12 cellular contexts compared by ENCODE assay signal in genomic region chr12:47715877-47716548, GRCh38. TPM values are rescaled to one million over a fixed set of nuclear protein-coding genes. Genes with fewer than 3 reads are reported as not detected.
DNase-seq lines count a peak whose midpoint lies in the region; ATAC-seq and TF ChIP-seq lines count a peak whose summit lies in the region.
"Had no signal": no experiment of that assay in that cellular context is flagged by ENCODE, and none has a peak within 500 bp of the region (broad histone marks: within the 10 kb centered on the region; RNA-seq: fewer than 3 reads in every experiment).

No MANE protein-coding gene starts in this region.

- DNase-seq in activated T-cell treated with anti-CD3 and anti-CD28 coated beads, Interleukin-2, amount 50 U/mL, for 24 hours: peak; percentile 27
- DNase-seq in activated T-cell treated with anti-CD3 and anti-CD28 coated beads, Interleukin-2, amount 50 U/mL, for 72 hours: no peak
- DNase-seq in Right ventricle myocardium superior: peak; percentile 47
- no peak for DNase-seq in prostate gland (ENCODE audit: low spot score)
- DNase-seq in vagina (ENCODE audit: extremely low spot score in 2 of 2): peak in 1 of 2 donors; percentile 95
- no peak for DNase-seq in AG20443 (ENCODE audit: low spot score)
- no peak for DNase-seq in OCI-M1 (lab: John Stamatoyannopoulos, UW)

- peaks cover 4% of the 10 kb centered on the region for H3K36me3 Mint-ChIP-seq in activated T-cell treated with anti-CD3 and anti-CD28 coated beads, Interleukin-2, amount 50 U/mL, for 24 hours (ENCODE audit: low read depth)
- H3K36me3 Mint-ChIP-seq in activated T-cell treated with anti-CD3 and anti-CD28 coated beads, Interleukin-2, amount 50 U/mL, for 72 hours (ENCODE audit: insufficient read depth in 2 of 2): no peaks in the 10 kb centered on the region
- H3K36me3 Mint-ChIP-seq: mesothelial cell of epicardium had no signal

- H3K9me3 ChIP-seq in prostate gland (no peaks in the 10 kb centered on the region), vagina (no peaks in the 10 kb centered on the region)

- H3K27ac Mint-ChIP-seq in activated T-cell treated with anti-CD3 and anti-CD28 coated beads, Interleukin-2, amount 50 U/mL, for 24 hours: no peak overlapping the region
- no peak overlapping the region for H3K27ac Mint-ChIP-seq in activated T-cell treated with anti-CD3 and anti-CD28 coated beads, Interleukin-2, amount 50 U/mL, for 72 hours
- H3K27ac Mint-ChIP-seq: mesothelial cell of epicardium had no signal

- H3K4me1 ChIP-seq in prostate gland (replicated peaks) (peaks cover 4% of the 10 kb centered on the region), vagina (peaks cover 44% of the 10 kb centered on the region)

- TF ChIP-seq CTCF in prostate gland (IDR thresholded peaks at IDR 0.05) (no peak), vagina (IDR thresholded peaks at IDR 0.05) (no peak)

- H3K4me3 Mint-ChIP-seq in activated T-cell treated with anti-CD3 and anti-CD28 coated beads, Interleukin-2, amount 50 U/mL, for 24 hours: no peak overlapping the region
- no peak overlapping the region for H3K4me3 Mint-ChIP-seq in activated T-cell treated with anti-CD3 and anti-CD28 coated beads, Interleukin-2, amount 50 U/mL, for 72 hours
- H3K4me3 Mint-ChIP-seq: mesothelial cell of epicardium had no signal

- no peaks in the 10 kb centered on the region for H3K27me3 Mint-ChIP-seq in activated T-cell treated with anti-CD3 and anti-CD28 coated beads, Interleukin-2, amount 50 U/mL, for 24 hours
- H3K27me3 Mint-ChIP-seq in activated T-cell treated with anti-CD3 and anti-CD28 coated beads, Interleukin-2, amount 50 U/mL, for 72 hours (ENCODE audit: low read depth): no peaks in the 10 kb centered on the region

- ATAC-seq in activated T-cell treated with anti-CD3 and anti-CD28 coated beads, Interleukin-2, amount 50 U/mL, for 72 hours (replicated peaks in 1 of 2): no peak
- ATAC-seq in Right ventricle myocardium superior (ENCODE audit: poor library complexity) (peak; percentile 0), HG02571 (IDR thresholded peaks at IDR 0.05; ENCODE audit: unreplicated experiment) (no peak)

- intact Hi-C loops in Right ventricle myocardium superior (cut with DNase I) (loop anchor here (2.0 kb wide), 3 partner anchors 51 to 123 kb away; no protein-coding TSS in a partner anchor), prostate gland (cut with DNase I) (loop anchor here (2.0 to 10.0 kb wide), 5 partner anchors 21 to 249 kb away; partner anchors contain the start of genes RAPGEF3 and TMEM106C), vagina (cut with DNase I) (loop anchor here (5.0 to 10.0 kb wide), 2 partner anchors 61 to 119 kb away; no protein-coding TSS in a partner anchor)

- TF ChIP-seq POLR2A in prostate gland (IDR thresholded peaks at IDR 0.05): no peak
- TF ChIP-seq POLR2A in vagina (IDR thresholded peaks at IDR 0.05): no peak

- H3K9me3 Mint-ChIP-seq in activated T-cell treated with anti-CD3 and anti-CD28 coated beads, Interleukin-2, amount 50 U/mL, for 24 hours: no peaks in the 10 kb centered on the region
- no peaks in the 10 kb centered on the region for H3K9me3 Mint-ChIP-seq in activated T-cell treated with anti-CD3 and anti-CD28 coated beads, Interleukin-2, amount 50 U/mL, for 72 hours
- H3K9me3 Mint-ChIP-seq: mesothelial cell of epicardium had no signal

- peak overlapping the region in 1 of 2 donors; percentile 7 for H3K4me3 ChIP-seq in prostate gland
- peak overlapping the region in 1 of 2 donors; percentile 17 for H3K4me3 ChIP-seq in vagina
- H3K4me3 ChIP-seq: SK-N-MC had no signal

- peaks cover 30% of the 10 kb centered on the region for H3K4me1 Mint-ChIP-seq in activated T-cell treated with anti-CD3 and anti-CD28 coated beads, Interleukin-2, amount 50 U/mL, for 24 hours (ENCODE audit: low read depth)
- H3K4me1 Mint-ChIP-seq in activated T-cell treated with anti-CD3 and anti-CD28 coated beads, Interleukin-2, amount 50 U/mL, for 72 hours (ENCODE audit: low read depth): peaks cover 38% of the 10 kb centered on the region

- H3K36me3 ChIP-seq in prostate gland: no peaks in the 10 kb centered on the region
- H3K36me3 ChIP-seq in vagina: no peaks in the 10 kb centered on the region
- H3K36me3 ChIP-seq: brain microvascular endothelial cell had no signal

- 60% methylated on average over 13 of the region's 13 CpGs for WGBS in prostate gland

- peak overlapping the region; percentile 75 for H3K27ac ChIP-seq in prostate gland
- H3K27ac ChIP-seq in vagina: peak overlapping the region; percentile 86
- H3K27ac ChIP-seq: brain microvascular endothelial cell, SK-N-MC had no signal

- no peaks in the 10 kb centered on the region for H3K27me3 ChIP-seq in prostate gland (replicated peaks; ENCODE audit: insufficient read depth)
- no peaks in the 10 kb centered on the region for H3K27me3 ChIP-seq in vagina
- H3K27me3 ChIP-seq: brain microvascular endothelial cell had no signal

RNA-seq across cellular contexts. Expression of gene ENDOU, which starts 9.3 kb away (rescaled TPM):
- total RNA-seq in activated T-cell treated with anti-CD3 and anti-CD28 coated beads, Interleukin-2, amount 50 U/mL, for 72 hours: under 1 TPM; 0.26 to 0.44 TPM
- total RNA-seq in Right ventricle myocardium superior (0.11 TPM), prostate gland (1 to 10 TPM in 1 of 2 donors, not detected in 1; 1.0 TPM), vagina (21.4 TPM)
- total RNA-seq: pulmonary artery endothelial cell had no signal

RNA-seq across cellular contexts. Expression of gene RPAP3, which starts 10.2 kb away (rescaled TPM):
- 10 to 100 TPM; 34.4 to 36.0 TPM for total RNA-seq in activated T-cell treated with anti-CD3 and anti-CD28 coated beads, Interleukin-2, amount 50 U/mL, for 72 hours
- total RNA-seq in Right ventricle myocardium superior (22.7 TPM), prostate gland (10 to 100 TPM; 15.0 to 26.5 TPM), vagina (19.2 TPM)

RNA-seq across cellular contexts. Expression of gene RAPGEF3, which starts 42.7 kb away (rescaled TPM):
- 1 to 10 TPM in 1 of 2 donors, under 1 TPM in 1; 0.62 to 1.4 TPM for total RNA-seq in activated T-cell treated with anti-CD3 and anti-CD28 coated beads, Interleukin-2, amount 50 U/mL, for 72 hours
- total RNA-seq in Right ventricle myocardium superior (30.6 TPM), prostate gland (10 to 100 TPM; 19.1 to 28.5 TPM), vagina (52.3 TPM)

RNA-seq across cellular contexts. Expression of gene SLC48A1, which starts 57.0 kb away (rescaled TPM):
- 10 to 100 TPM; 14.6 to 15.2 TPM for total RNA-seq in activated T-cell treated with anti-CD3 and anti-CD28 coated beads, Interleukin-2, amount 50 U/mL, for 72 hours
- total RNA-seq in Right ventricle myocardium superior (26.8 TPM), prostate gland (10 to 100 TPM; 39.0 to 52.5 TPM), vagina (20.9 TPM)

Comparison
In these comparisons a context has a peak if more than half of its experiments do, and no peak if none do; other contexts are left out.
1. DNase-seq: peak in activated T-cell treated with anti-CD3 and anti-CD28 coated beads, Interleukin-2, amount 50 U/mL, for 24 hours (single experiment) and Right ventricle myocardium superior (single experiment); none in activated T-cell treated with anti-CD3 and anti-CD28 coated beads, Interleukin-2, amount 50 U/mL, for 72 hours (0 of 2), prostate gland (single experiment), AG20443 (single experiment) and OCI-M1 (single experiment).
2. RNA of gene ENDOU, which starts 9.3 kb away (total RNA-seq): 21.4 TPM in vagina (single experiment); 1.0 TPM in prostate gland, 0.26 to 0.44 TPM in activated T-cell treated with anti-CD3 and anti-CD28 coated beads, Interleukin-2, amount 50 U/mL, for 72 hours and 0.11 TPM in Right ventricle myocardium superior (single experiment); every median in the first group is over 10 times any median in the second.
3. RNA of gene RAPGEF3, which starts 42.7 kb away (total RNA-seq): 52.3 TPM in vagina (single experiment), 30.6 TPM in Right ventricle myocardium superior (single experiment) and 19.1 to 28.5 TPM in prostate gland; 0.62 to 1.4 TPM in activated T-cell treated with anti-CD3 and anti-CD28 coated beads, Interleukin-2, amount 50 U/mL, for 72 hours; every median in the first group is over 4 times any median in the second.